8 cellular contexts compared by ENCODE assay signal in the genomic region with DNA sequence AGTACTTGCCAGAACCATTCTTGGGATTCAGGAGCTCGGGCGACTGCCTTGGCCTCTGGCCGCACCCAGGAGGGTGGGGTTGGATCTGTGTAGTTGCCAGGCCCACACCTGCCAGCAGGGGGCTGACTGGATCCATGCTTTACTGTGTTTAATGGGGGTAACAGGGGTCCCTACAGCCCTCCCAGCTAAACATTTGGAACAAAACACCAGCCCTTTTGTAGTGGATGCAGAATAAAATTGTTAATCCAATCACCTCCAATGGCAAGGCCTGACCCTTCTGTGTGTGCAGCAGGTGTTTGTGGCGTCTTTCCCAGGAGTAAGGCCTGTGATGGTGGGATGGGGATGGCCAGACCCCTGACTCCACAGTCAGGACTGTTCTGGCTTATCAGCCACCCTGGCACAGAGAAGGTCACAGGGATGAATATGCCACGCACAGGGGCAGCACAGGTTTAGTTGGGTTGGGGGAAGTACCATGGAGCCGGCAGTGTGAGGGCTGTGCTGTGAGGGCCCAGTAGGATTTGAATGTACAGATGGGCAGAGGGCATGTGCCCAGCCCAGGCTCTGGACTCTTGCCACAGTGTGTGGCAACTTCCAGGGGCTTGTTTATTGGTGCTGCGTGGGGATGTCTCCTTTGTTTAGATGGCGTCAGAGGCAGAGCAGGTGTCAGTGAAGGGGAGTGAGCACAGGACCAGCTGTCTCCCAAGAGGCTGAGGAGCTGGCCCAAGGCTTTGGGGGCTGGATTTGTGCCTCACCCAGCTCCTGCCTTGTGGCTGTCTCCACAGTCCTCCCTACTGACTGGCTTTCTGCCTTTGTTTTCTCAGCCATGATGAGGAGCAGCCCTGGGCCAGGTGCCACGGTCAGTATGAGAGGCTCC. TPM values are rescaled to one million over a fixed set of nuclear protein-coding genes. Genes with fewer than 3 reads are reported as not detected.
A peak's percentile ranks its signal among the peaks of the same experiment; 100 is the strongest.
DNase-seq lines count a peak whose midpoint lies in the region; ATAC-seq and TF ChIP-seq lines count a peak whose summit lies in the region.

No MANE protein-coding gene starts in this region.

- no peaks in the 10 kb centered on the region for H3K79me2 ChIP-seq in neural progenitor cell (ENCODE audit: low read depth)

- peak; percentile 31 for DNase-seq in NCI-H2227 (lab: John Stamatoyannopoulos, UW; ENCODE audit: unreplicated experiment)
- no peak for DNase-seq in NCI-H2227 treated with DMSO at 0.1 percent for 48 hours (lab: John Stamatoyannopoulos, UW)
- peak; percentile 61 for DNase-seq in NCI-H2196 treated with DMSO at 0.1 percent for 48 hours (lab: John Stamatoyannopoulos, UW; ENCODE audit: unreplicated experiment)
- DNase-seq in activated T-helper 1 cell treated with anti-CD3 and anti-CD28 coated beads, Interleukin-12 subunit alpha, Interleukin-12 subunit beta, Interleukin-2, Interleukin-4 antibody, amounts not matched to agents 30 ng/mL and 10 ng/mL and 1 ng/mL, durations not matched to agents 14 hours and 24 hours and 36 hours (ENCODE audit: low spot score): no peak
- DNase-seq in fibroblast of pulmonary artery (ENCODE audit: low read depth): peak; percentile 41
- DNase-seq in neural progenitor cell (ENCODE audit: low spot score): peak; percentile 70

- H3K4me1 Mint-ChIP-seq in activated T-helper 1 cell treated with anti-CD3 and anti-CD28 coated beads, Interleukin-12 subunit alpha, Interleukin-12 subunit beta, Interleukin-2, Interleukin-4 antibody, amounts not matched to agents 30 ng/mL and 10 ng/mL and 1 ng/mL, durations not matched to agents 14 hours and 24 hours and 36 hours (ENCODE audit: low read depth): peaks cover 50% of the 10 kb centered on the region
- H3K4me1 Mint-ChIP-seq in neural progenitor cell: no peaks in the 10 kb centered on the region

- H3K27ac Mint-ChIP-seq in activated T-helper 1 cell treated with anti-CD3 and anti-CD28 coated beads, Interleukin-12 subunit alpha, Interleukin-12 subunit beta, Interleukin-2, Interleukin-4 antibody, amounts not matched to agents 30 ng/mL and 10 ng/mL and 1 ng/mL, durations not matched to agents 14 hours and 24 hours and 36 hours: peak overlapping the region; percentile 70
- H3K27ac Mint-ChIP-seq in neural progenitor cell: no peak overlapping the region

- no peaks in the 10 kb centered on the region for H3K27me3 ChIP-seq in neural progenitor cell

- peaks cover 3% of the 10 kb centered on the region for H3F3A ChIP-seq in neural progenitor cell (ENCODE audit: low read depth)

- no peak overlapping the region for H3K4me3 ChIP-seq in fibroblast of pulmonary artery (replicated peaks; ENCODE audit: low read depth, low read length)
- no peak overlapping the region for H3K4me3 ChIP-seq in neural progenitor cell

- no peaks in the 10 kb centered on the region for H3K9me3 Mint-ChIP-seq in activated T-helper 1 cell treated with anti-CD3 and anti-CD28 coated beads, Interleukin-12 subunit alpha, Interleukin-12 subunit beta, Interleukin-2, Interleukin-4 antibody, amounts not matched to agents 30 ng/mL and 10 ng/mL and 1 ng/mL, durations not matched to agents 14 hours and 24 hours and 36 hours
- no peaks in the 10 kb centered on the region for H3K9me3 Mint-ChIP-seq in neural progenitor cell

- H3K36me3 Mint-ChIP-seq in activated T-helper 1 cell treated with anti-CD3 and anti-CD28 coated beads, Interleukin-12 subunit alpha, Interleukin-12 subunit beta, Interleukin-2, Interleukin-4 antibody, amounts not matched to agents 30 ng/mL and 10 ng/mL and 1 ng/mL, durations not matched to agents 14 hours and 24 hours and 36 hours (ENCODE audit: low read depth): peaks cover 48% of the 10 kb centered on the region
- H3K36me3 Mint-ChIP-seq in neural progenitor cell: peaks cover 13% of the 10 kb centered on the region

- TF ChIP-seq CTCF in fibroblast of pulmonary artery (IDR thresholded peaks at IDR 0.05; ENCODE audit: low read length, missing control alignments) (peak; percentile 75), neural progenitor cell (IDR thresholded peaks at IDR 0.05) (peak; percentile 76)

- H3K4me1 ChIP-seq in neural progenitor cell: no peaks in the 10 kb centered on the region

- H3K4me2 ChIP-seq in neural progenitor cell: no peak overlapping the region

- H2AFZ ChIP-seq in neural progenitor cell (replicated peaks): no peak overlapping the region

- ATAC-seq in HG03175 (IDR thresholded peaks at IDR 0.05; ENCODE audit: unreplicated experiment) (no peak), HG02884 (IDR thresholded peaks at IDR 0.05; ENCODE audit: unreplicated experiment) (no peak)

- no peak overlapping the region for H3K9ac ChIP-seq in neural progenitor cell

- H3K4me3 Mint-ChIP-seq in activated T-helper 1 cell treated with anti-CD3 and anti-CD28 coated beads, Interleukin-12 subunit alpha, Interleukin-12 subunit beta, Interleukin-2, Interleukin-4 antibody, amounts not matched to agents 30 ng/mL and 10 ng/mL and 1 ng/mL, durations not matched to agents 14 hours and 24 hours and 36 hours: no peak overlapping the region
- H3K4me3 Mint-ChIP-seq in neural progenitor cell: no peak overlapping the region

- no peaks in the 10 kb centered on the region for H3K36me3 ChIP-seq in neural progenitor cell

- H3K27ac ChIP-seq in neural progenitor cell: no peak overlapping the region

- no peaks in the 10 kb centered on the region for H3K9me3 ChIP-seq in neural progenitor cell (ENCODE audit: low read depth)

- H3K27me3 Mint-ChIP-seq in activated T-helper 1 cell treated with anti-CD3 and anti-CD28 coated beads, Interleukin-12 subunit alpha, Interleukin-12 subunit beta, Interleukin-2, Interleukin-4 antibody, amounts not matched to agents 30 ng/mL and 10 ng/mL and 1 ng/mL, durations not matched to agents 14 hours and 24 hours and 36 hours (ENCODE audit: insufficient read depth): no peaks in the 10 kb centered on the region
- peaks cover 4% of the 10 kb centered on the region for H3K27me3 Mint-ChIP-seq in neural progenitor cell (ENCODE audit: insufficient read depth, low read depth)

- H4K20me1 ChIP-seq in neural progenitor cell (ENCODE audit: low read depth): peaks cover 10% of the 10 kb centered on the region

- intact Hi-C loops in activated T-helper 1 cell treated with anti-CD3 and anti-CD28 coated beads, Interleukin-12 subunit alpha, Interleukin-12 subunit beta, Interleukin-2, Interleukin-4 antibody, amounts not matched to agents 30 ng/mL and 10 ng/mL and 1 ng/mL, durations not matched to agents 14 hours and 24 hours and 36 hours (cut with micrococcal nuclease): no loop called here

RNA-seq across cellular contexts. Expression of a gene that starts 22.2 kb away (rescaled TPM):
- 146 and 154 TPM in 2 replicates for total RNA-seq in activated T-helper 1 cell treated with anti-CD3 and anti-CD28 coated beads, Interleukin-12 subunit alpha, Interleukin-12 subunit beta, Interleukin-2, Interleukin-4 antibody, amounts not matched to agents 30 ng/mL and 10 ng/mL and 1 ng/mL, durations not matched to agents 14 hours and 24 hours and 36 hours
- total RNA-seq in neural progenitor cell (ENCODE audit: low replicate concordance): 16.2 and 33.5 TPM in 2 replicates

RNA-seq across cellular contexts. Expression of a gene that starts 27.8 kb away (rescaled TPM):
- total RNA-seq in activated T-helper 1 cell treated with anti-CD3 and anti-CD28 coated beads, Interleukin-12 subunit alpha, Interleukin-12 subunit beta, Interleukin-2, Interleukin-4 antibody, amounts not matched to agents 30 ng/mL and 10 ng/mL and 1 ng/mL, durations not matched to agents 14 hours and 24 hours and 36 hours: 102 and 111 TPM in 2 replicates
- total RNA-seq in neural progenitor cell (ENCODE audit: low replicate concordance): 40.8 and 91.9 TPM in 2 replicates

RNA-seq across cellular contexts. Expression of a gene that starts 32.8 kb away (rescaled TPM):
- total RNA-seq in activated T-helper 1 cell treated with anti-CD3 and anti-CD28 coated beads, Interleukin-12 subunit alpha, Interleukin-12 subunit beta, Interleukin-2, Interleukin-4 antibody, amounts not matched to agents 30 ng/mL and 10 ng/mL and 1 ng/mL, durations not matched to agents 14 hours and 24 hours and 36 hours: 77.7 and 86.0 TPM in 2 replicates
- 32.4 and 39.2 TPM in 2 replicates for total RNA-seq in neural progenitor cell (ENCODE audit: low replicate concordance)

RNA-seq across cellular contexts. Expression of a gene that starts 51.8 kb away (rescaled TPM):
- 153 and 156 TPM in 2 replicates for total RNA-seq in activated T-helper 1 cell treated with anti-CD3 and anti-CD28 coated beads, Interleukin-12 subunit alpha, Interleukin-12 subunit beta, Interleukin-2, Interleukin-4 antibody, amounts not matched to agents 30 ng/mL and 10 ng/mL and 1 ng/mL, durations not matched to agents 14 hours and 24 hours and 36 hours
- 63.6 and 134 TPM in 2 replicates for total RNA-seq in neural progenitor cell (ENCODE audit: low replicate concordance)

Comparison
In these comparisons a context has a peak if more than half of its experiments do, and no peak if none do; other contexts are left out.
1. DNase-seq: peak in NCI-H2227 (single experiment), NCI-H2196 treated with DMSO at 0.1 percent for 48 hours (single experiment), fibroblast of pulmonary artery (single experiment) and neural progenitor cell (single experiment); none in NCI-H2227 treated with DMSO at 0.1 percent for 48 hours (single experiment) and activated T-helper 1 cell treated with anti-CD3 and anti-CD28 coated beads, Interleukin-12 subunit alpha, Interleukin-12 subunit beta, Interleukin-2, Interleukin-4 antibody, amounts not matched to agents 30 ng/mL and 10 ng/mL and 1 ng/mL, durations not matched to agents 14 hours and 24 hours and 36 hours (single experiment).